29 cellular contexts compared by ENCODE assay signal in the genomic region with DNA sequence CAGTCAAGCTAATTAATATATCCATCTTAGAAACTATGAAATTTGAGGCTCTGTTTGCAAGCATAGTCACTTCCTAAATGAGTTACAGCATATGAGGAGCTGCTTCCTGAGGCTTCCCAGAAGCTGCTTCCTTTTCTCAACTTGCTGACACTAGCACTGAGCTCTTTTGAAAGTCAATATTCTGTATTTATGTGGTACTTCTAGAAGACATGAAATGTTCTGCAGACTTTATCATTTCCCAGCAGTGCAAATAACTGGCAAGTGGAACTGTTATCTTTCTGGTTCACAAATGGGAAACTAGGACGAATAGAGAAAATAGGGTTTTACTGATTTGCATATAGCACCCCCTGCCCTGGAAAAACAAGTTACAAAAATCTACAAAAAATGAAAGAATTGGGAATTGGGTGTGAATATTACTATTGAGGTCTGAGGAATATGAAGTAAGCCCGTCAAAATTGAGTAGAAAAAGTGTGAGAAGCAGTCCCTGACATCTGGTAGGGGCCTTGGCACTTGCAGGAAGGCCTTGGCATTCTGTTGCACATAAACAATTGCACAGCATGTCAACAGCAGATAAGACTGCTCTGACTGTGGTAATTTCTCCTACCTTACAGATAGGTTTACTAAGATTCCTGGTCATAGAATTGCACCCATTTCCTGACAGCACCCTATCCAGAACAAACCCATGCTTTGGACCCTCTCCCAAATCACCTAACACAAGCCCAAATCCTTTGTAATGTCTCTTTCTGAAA. TPM values are rescaled to one million over a fixed set of nuclear protein-coding genes. Genes with fewer than 3 reads are reported as not detected.
DNase-seq lines count a peak whose midpoint lies in the region; ATAC-seq and TF ChIP-seq lines count a peak whose summit lies in the region.
"Had no signal": no experiment of that assay in that cellular context is flagged by ENCODE, and none has a peak within 500 bp of the region (broad histone marks: within the 10 kb centered on the region; RNA-seq: fewer than 3 reads in every experiment).

No MANE protein-coding gene starts in this region.

- peaks cover 5% of the 10 kb centered on the region for H3K9me3 Mint-ChIP-seq in activated naive CD4-positive, alpha-beta T cell treated with anti-CD3 and anti-CD28 coated beads, Interleukin-2, amount 10 ng/mL, durations not matched to agents 7 days and 5 days
- peaks cover 4 to 8% of the 10 kb centered on the region in 2 donors for H3K9me3 Mint-ChIP-seq in activated naive CD4-positive, alpha-beta T cell treated with anti-CD3 and anti-CD28 coated beads, Interleukin-2, amount 50 U/mL, for 72 hours
- H3K9me3 Mint-ChIP-seq: activated CD8-positive, alpha-beta T cell treated with anti-CD3 and anti-CD28 coated beads for 36 hours; activated naive CD4-positive, alpha-beta T cell treated with anti-CD3 and anti-CD28 coated beads for 36 hours; brain had no signal

- no peak for TF ChIP-seq POLR2A in erythroblast (IDR thresholded peaks at IDR 0.05; ENCODE audit: low read length)

- H3K4me3 Mint-ChIP-seq in activated naive CD4-positive, alpha-beta T cell treated with anti-CD3 and anti-CD28 coated beads, Interleukin-2, amount 10 ng/mL, durations not matched to agents 7 days and 5 days, result no peak overlapping the region
- H3K4me3 Mint-ChIP-seq: activated CD8-positive, alpha-beta T cell treated with anti-CD3 and anti-CD28 coated beads for 36 hours; activated naive CD4-positive, alpha-beta T cell treated with anti-CD3 and anti-CD28 coated beads for 36 hours; brain had no signal

- no peak for DNase-seq in activated naive CD4-positive, alpha-beta T cell treated with anti-CD3 and anti-CD28 coated beads, Interleukin-2, amount 10 ng/mL, durations not matched to agents 7 days and 5 days
- no peak for DNase-seq in activated naive CD4-positive, alpha-beta T cell treated with anti-CD3 and anti-CD28 coated beads, Interleukin-2, amount 50 U/mL, for 72 hours (ENCODE audit: low spot score in 2 of 2)
- DNase-seq in OCI-M2 (lab: John Stamatoyannopoulos, UW; ENCODE audit: unreplicated experiment) (peak; percentile 6), erythroblast (lab: John Stamatoyannopoulos, UW) (peak; percentile 51 to 69), NCI-H510A (lab: John Stamatoyannopoulos, UW) (no peak), NCI-H748 treated with DMSO at 0.1 percent for 48 hours (lab: John Stamatoyannopoulos, UW) (no peak)
- DNase-seq: activated CD8-positive, alpha-beta T cell treated with anti-CD3 and anti-CD28 coated beads for 36 hours; activated naive CD4-positive, alpha-beta T cell treated with anti-CD3 and anti-CD28 coated beads for 36 hours; Calu3; dorsolateral prefrontal cortex; hypothalamus; KG1; left colon; mesenchymal stem cell; MM.1S; NCI-H1417 treated with DMSO at 0.1 percent for 48 hours; NCI-H2081; NCI-H2227 treated with DMSO at 0.1 percent for 48 hours; NCI-H69; stimulated activated CD4-positive, alpha-beta T cell treated with anti-CD3 and anti-CD28 coated beads, Interleukin-1b, Interleukin-23, amount 100 ng/mL, for 48 hours; stimulated activated naive CD8-positive, alpha-beta T cell treated with anti-CD3 and anti-CD28 coated beads, Interleukin-15, Interleukin-2, amounts not matched to agents 100 U/mL and 50 U/mL, for 24 hours; T-helper 1 cell had no signal

- no peaks in the 10 kb centered on the region for H3K9me3 ChIP-seq in skeletal muscle tissue (ENCODE audit: control insufficient read depth in 3 of 3, low read length in 3 of 3)
- H3K9me3 ChIP-seq: gastroesophageal sphincter, SJSA1, thoracic aorta had no signal

- H3K27me3 ChIP-seq in skeletal muscle tissue (ENCODE audit: control insufficient read depth in 3 of 3, insufficient read depth in 3 of 3, low read length in 3 of 3), result no peaks in the 10 kb centered on the region
- H3K27me3 ChIP-seq: gastroesophageal sphincter, SJSA1 had no signal

- peak overlapping the region in 1 of 3 donors; percentile 3 for H3K9ac ChIP-seq in skeletal muscle tissue (ENCODE audit: low read depth in 1 of 3, low read length in 3 of 3)

- ATAC-seq in activated naive CD4-positive, alpha-beta T cell treated with anti-CD3 and anti-CD28 coated beads, Interleukin-2, amount 50 U/mL, for 72 hours, result no peak
- no peak for ATAC-seq in HG02571 (IDR thresholded peaks at IDR 0.05; ENCODE audit: unreplicated experiment)
- ATAC-seq: activated CD8-positive, alpha-beta T cell treated with anti-CD3 and anti-CD28 coated beads for 36 hours; gastroesophageal sphincter; left colon; stimulated activated naive CD8-positive, alpha-beta T cell treated with anti-CD3 and anti-CD28 coated beads, Interleukin-15, Interleukin-2, amounts not matched to agents 100 U/mL and 50 U/mL, for 24 hours had no signal

- no peaks in the 10 kb centered on the region for H3K36me3 ChIP-seq in skeletal muscle tissue (ENCODE audit: control insufficient read depth in 3 of 3, insufficient read depth in 3 of 3, low read length in 3 of 3)
- H3K36me3 ChIP-seq: gastroesophageal sphincter, SJSA1, thoracic aorta had no signal

- CTCF ChIA-PET in activated naive CD4-positive, alpha-beta T cell treated with anti-CD3 and anti-CD28 coated beads, Interleukin-2, amount 10 ng/mL, durations not matched to agents 7 days and 5 days (lab: Charles Lee), result interaction anchor here (1.1 kb wide), 1 partner anchor 11 kb away, joined by 3 read pairs; no protein-coding TSS in a partner anchor

- peaks cover 9 to 14% (median 14%) of the 10 kb centered on the region in 3 donors for H3K4me1 ChIP-seq in skeletal muscle tissue (ENCODE audit: control insufficient read depth in 3 of 3, insufficient read depth in 3 of 3, low read length in 3 of 3)
- H3K4me1 ChIP-seq: SJSA1 had no signal

- peak overlapping the region; percentile 30 for H3K27ac Mint-ChIP-seq in activated naive CD4-positive, alpha-beta T cell treated with anti-CD3 and anti-CD28 coated beads, Interleukin-2, amount 10 ng/mL, durations not matched to agents 7 days and 5 days
- no peak overlapping the region for H3K27ac Mint-ChIP-seq in activated naive CD4-positive, alpha-beta T cell treated with anti-CD3 and anti-CD28 coated beads, Interleukin-2, amount 50 U/mL, for 72 hours
- H3K27ac Mint-ChIP-seq: activated CD8-positive, alpha-beta T cell treated with anti-CD3 and anti-CD28 coated beads for 36 hours; activated naive CD4-positive, alpha-beta T cell treated with anti-CD3 and anti-CD28 coated beads for 36 hours; brain had no signal

- H3K4me1 Mint-ChIP-seq in activated naive CD4-positive, alpha-beta T cell treated with anti-CD3 and anti-CD28 coated beads, Interleukin-2, amount 10 ng/mL, durations not matched to agents 7 days and 5 days, result peaks cover 5% of the 10 kb centered on the region

- H3K27ac ChIP-seq in skeletal muscle tissue (ENCODE audit: low read depth, low read length), result peak overlapping the region; percentile 50
- H3K27ac ChIP-seq: dorsolateral prefrontal cortex, gastroesophageal sphincter, SJSA1, thoracic aorta had no signal

- no peaks in the 10 kb centered on the region for H3K36me3 Mint-ChIP-seq in activated naive CD4-positive, alpha-beta T cell treated with anti-CD3 and anti-CD28 coated beads, Interleukin-2, amount 10 ng/mL, durations not matched to agents 7 days and 5 days
- peaks cover 0 to 7% of the 10 kb centered on the region in 2 donors for H3K36me3 Mint-ChIP-seq in activated naive CD4-positive, alpha-beta T cell treated with anti-CD3 and anti-CD28 coated beads, Interleukin-2, amount 50 U/mL, for 72 hours
- H3K36me3 Mint-ChIP-seq: brain had no signal

- no peak overlapping the region for H3K4me3 ChIP-seq in skeletal muscle tissue (ENCODE audit: low read length in 3 of 3)
- H3K4me3 ChIP-seq: dorsolateral prefrontal cortex, gastroesophageal sphincter, SJSA1, smooth muscle cell, thoracic aorta had no signal

- peaks cover 9% of the 10 kb centered on the region for H3K27me3 Mint-ChIP-seq in activated naive CD4-positive, alpha-beta T cell treated with anti-CD3 and anti-CD28 coated beads, Interleukin-2, amount 10 ng/mL, durations not matched to agents 7 days and 5 days

RNA-seq across cellular contexts. Expression of gene GIPC2, which starts 7.1 kb away (rescaled TPM):
- total RNA-seq in activated naive CD4-positive, alpha-beta T cell treated with anti-CD3 and anti-CD28 coated beads, Interleukin-2, amount 50 U/mL, for 72 hours, result under 1 TPM; 0.16 to 0.39 TPM
- total RNA-seq in skeletal muscle tissue, result 1.6 TPM
- total RNA-seq: smooth muscle cell had no signal

RNA-seq across cellular contexts. Expression of gene DNAJB4, which starts 48.1 kb away (rescaled TPM):
- total RNA-seq in activated naive CD4-positive, alpha-beta T cell treated with anti-CD3 and anti-CD28 coated beads, Interleukin-2, amount 50 U/mL, for 72 hours, result 10 to 100 TPM in 1 of 2 donors, 1 to 10 TPM in 1; 9.8 to 35.8 TPM
- total RNA-seq in skeletal muscle tissue, result 53.8 TPM

Comparison
In these comparisons a context has a peak if more than half of its experiments do, and no peak if none do; other contexts are left out.
1. DNase-seq: peak in OCI-M2 (single experiment) and erythroblast (2 of 2); none in activated naive CD4-positive, alpha-beta T cell treated with anti-CD3 and anti-CD28 coated beads, Interleukin-2, amount 10 ng/mL, durations not matched to agents 7 days and 5 days (single experiment), activated naive CD4-positive, alpha-beta T cell treated with anti-CD3 and anti-CD28 coated beads, Interleukin-2, amount 50 U/mL, for 72 hours (0 of 2), NCI-H510A (single experiment) and NCI-H748 treated with DMSO at 0.1 percent for 48 hours (single experiment).